In the genomic region with DNA sequence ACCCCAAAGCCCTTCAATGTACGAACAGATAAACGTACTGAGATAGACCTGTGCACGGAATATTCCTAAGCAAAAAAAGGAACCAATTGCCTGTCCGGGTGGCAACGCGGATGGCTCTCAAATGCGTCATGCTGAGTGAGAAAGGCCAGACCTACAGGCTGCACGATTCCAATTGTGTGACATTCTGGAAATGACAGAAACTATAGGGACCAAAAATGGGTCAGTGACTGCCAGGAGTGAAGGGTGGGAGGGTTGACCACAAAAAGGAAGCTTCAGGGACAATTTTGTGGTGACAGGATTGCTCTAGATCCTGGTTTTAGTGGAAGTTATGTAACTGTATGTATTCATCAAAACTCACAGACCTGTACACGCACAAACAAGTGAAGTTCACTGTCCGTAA, we compare ENCODE assay signal across 31 cellular contexts.
DNase-seq lines count a peak whose midpoint lies in the region; ATAC-seq, FAIRE-seq and TF ChIP-seq lines count a peak whose summit lies in the region.
"Had no signal": no experiment of that assay in that cellular context is flagged by ENCODE, and none has a peak within 500 bp of the region (broad histone marks: within the 10 kb centered on the region; RNA-seq: fewer than 3 reads in every experiment).

No MANE protein-coding gene starts in this region.

- no peak overlapping the region for H3K27ac ChIP-seq in BLaER1
- no peak overlapping the region for H3K27ac ChIP-seq in coronary artery
- H3K27ac ChIP-seq: ascending aorta, cardiac muscle cell, colonic mucosa, gastroesophageal sphincter, GM23248, sigmoid colon, transverse colon had no signal

- 0 out of 2 replicates have a peak overlapping the region, but pooled peaks have one; percentile 12 for H3K4me2 ChIP-seq in BLaER1

- FAIRE-seq in H54 (lab: Jason Lieb, UNC) = no peak
- FAIRE-seq: G401.6 had no signal

- no peaks in the 10 kb centered on the region for H3K36me3 ChIP-seq in BLaER1
- H3K36me3 ChIP-seq: ascending aorta, cardiac muscle cell, colonic mucosa, gastroesophageal sphincter, sigmoid colon, transverse colon had no signal

- no peak overlapping the region for H3K9ac ChIP-seq in BLaER1
- H3K9ac ChIP-seq: GM23248 had no signal

- DNase-seq in GF-D8 (lab: John Stamatoyannopoulos, UW) (peak; percentile 32), NOMO-1 treated with dmso at 0.1 percent for 144 hours (lab: John Stamatoyannopoulos, UW; ENCODE audit: unreplicated experiment) (peak; percentile 82), coronary artery (ENCODE audit: low spot score) (peak; percentile 54), HPDE6-E6E7 (ENCODE audit: extremely low spot score) (no peak), C1 segment of cervical spinal cord (lab: John Stamatoyannopoulos, UW) (no peak), H54 (ENCODE audit: insufficient read length, low spot score) (no peak)
- DNase-seq: activated CD4-positive, alpha-beta T cell treated with anti-CD3 and anti-CD28 coated beads, Interleukin-2, amount 10 ng/mL, durations not matched to agents 24 days and 14 days; activated CD8-positive, alpha-beta memory T cell treated with anti-CD3 and anti-CD28 coated beads for 24 hours; activated gamma-delta T cell; activated naive CD8-positive, alpha-beta T cell treated with anti-CD3 and anti-CD28 coated beads, Interleukin-2, amount 10 ng/mL, durations not matched to agents 7 days and 5 days; colonic mucosa; effector CD8-positive, alpha-beta T cell; GM23248; hypothalamus; immature natural killer cell; NCI-H1092 treated with DMSO at 0.1 percent for 48 hours; NCI-H1694 treated with DMSO at 0.1 percent for 48 hours; NCI-H2171; NCI-H82; SHP77; sigmoid colon; stimulated activated CD4-positive, alpha-beta T cell treated with anti-CD3 and anti-CD28 coated beads, Interleukin-4, amount 100 ng/mL, for 1 hour; T1000; transverse colon had no signal

- ATAC-seq in GM21447 (IDR thresholded peaks at IDR 0.05; ENCODE audit: unreplicated experiment) = no peak
- ATAC-seq: gastroesophageal sphincter, WTC11 had no signal

- peaks cover 25% of the 10 kb centered on the region for H3K9me3 ChIP-seq in BLaER1
- H3K9me3 ChIP-seq: ascending aorta, colonic mucosa, sigmoid colon, transverse colon had no signal

- no peak overlapping the region for H3K4me3 ChIP-seq in BLaER1
- no peak overlapping the region for H3K4me3 ChIP-seq in coronary artery
- H3K4me3 ChIP-seq: ascending aorta, cardiac muscle cell, colonic mucosa, gastroesophageal sphincter, GM23248, sigmoid colon, transverse colon had no signal

- no peak for TF ChIP-seq CTCF in coronary artery (IDR thresholded peaks at IDR 0.05)

- H3K27me3 ChIP-seq in BLaER1 = no peaks in the 10 kb centered on the region
- H3K27me3 ChIP-seq: ascending aorta, cardiac muscle cell, colonic mucosa had no signal

- H4K20me1 ChIP-seq in BLaER1 = no peaks in the 10 kb centered on the region

- TF ChIP-seq POLR2A in H54 (IDR thresholded peaks at IDR 0.05; ENCODE audit: low read depth, low read length) = no peak

- H3K4me1 ChIP-seq in BLaER1 = peaks cover 9% of the 10 kb centered on the region; the same call in 1 of the 2 replicates
- H3K4me1 ChIP-seq: ascending aorta, colonic mucosa, gastroesophageal sphincter, sigmoid colon, transverse colon had no signal

Comparison
In these comparisons a context has a peak if more than half of its experiments do, and no peak if none do; other contexts are left out.
1. DNase-seq: peak in GF-D8 (single experiment), NOMO-1 treated with dmso at 0.1 percent for 144 hours (single experiment) and coronary artery (single experiment); none in HPDE6-E6E7 (single experiment), C1 segment of cervical spinal cord (0 of 14) and H54 (single experiment).